ENCODE assay signal across 15 cellular contexts in genomic region chr15:63086967-63087366, GRCh38.
"Had no signal": no experiment of that assay in that cellular context is flagged by ENCODE, and none has a peak within 500 bp of the region (broad histone marks: within the 10 kb centered on the region; RNA-seq: fewer than 3 reads in every experiment).

No MANE protein-coding gene starts in this region.

- H3K27me3 ChIP-seq: ascending aorta, cardiac muscle cell, gastroesophageal sphincter, neutrophil, upper lobe of left lung had no signal

- H3K4me1 Mint-ChIP-seq: activated CD4-positive, alpha-beta memory T cell treated with anti-CD3 and anti-CD28 coated beads, Interleukin-2, amount 10 ng/mL, durations not matched to agents 7 days and 5 days; activated CD4-positive, alpha-beta T cell treated with anti-CD3 and anti-CD28 coated beads for 36 hours had no signal

- ATAC-seq: activated CD4-positive, alpha-beta T cell treated with anti-CD3 and anti-CD28 coated beads for 36 hours; gastroesophageal sphincter; psoas muscle; sciatic nerve had no signal

- H3K27ac Mint-ChIP-seq: activated CD4-positive, alpha-beta memory T cell treated with anti-CD3 and anti-CD28 coated beads, Interleukin-2, amount 10 ng/mL, durations not matched to agents 7 days and 5 days; activated CD4-positive, alpha-beta T cell treated with anti-CD3 and anti-CD28 coated beads for 36 hours; activated naive CD8-positive, alpha-beta T cell treated with anti-CD3 and anti-CD28 coated beads, Interleukin-2, amount 10 ng/mL, durations not matched to agents 7 days and 5 days had no signal

- H3K9me3 ChIP-seq: ascending aorta, gastroesophageal sphincter, neutrophil, psoas muscle, upper lobe of left lung had no signal

- H3K4me3 Mint-ChIP-seq: activated CD4-positive, alpha-beta memory T cell treated with anti-CD3 and anti-CD28 coated beads, Interleukin-2, amount 10 ng/mL, durations not matched to agents 7 days and 5 days; activated CD4-positive, alpha-beta T cell treated with anti-CD3 and anti-CD28 coated beads for 36 hours; activated naive CD8-positive, alpha-beta T cell treated with anti-CD3 and anti-CD28 coated beads, Interleukin-2, amount 10 ng/mL, durations not matched to agents 7 days and 5 days had no signal

- H3K9me3 Mint-ChIP-seq: activated CD4-positive, alpha-beta memory T cell treated with anti-CD3 and anti-CD28 coated beads, Interleukin-2, amount 10 ng/mL, durations not matched to agents 7 days and 5 days; activated naive CD8-positive, alpha-beta T cell treated with anti-CD3 and anti-CD28 coated beads, Interleukin-2, amount 10 ng/mL, durations not matched to agents 7 days and 5 days had no signal

- H3K4me3 ChIP-seq: ascending aorta, cardiac muscle cell, gastroesophageal sphincter, psoas muscle, upper lobe of left lung had no signal

- H3K36me3 ChIP-seq: ascending aorta, cardiac muscle cell, gastroesophageal sphincter, neutrophil, upper lobe of left lung had no signal

- H3K36me3 Mint-ChIP-seq: activated naive CD8-positive, alpha-beta T cell treated with anti-CD3 and anti-CD28 coated beads, Interleukin-2, amount 10 ng/mL, durations not matched to agents 7 days and 5 days had no signal

- DNase-seq: activated CD4-positive, alpha-beta memory T cell treated with anti-CD3 and anti-CD28 coated beads, Interleukin-2, amount 10 ng/mL, durations not matched to agents 7 days and 5 days; activated CD4-positive, alpha-beta T cell treated with anti-CD3 and anti-CD28 coated beads for 36 hours; activated gamma-delta T cell; activated naive CD8-positive, alpha-beta T cell treated with anti-CD3 and anti-CD28 coated beads, Interleukin-2, amount 10 ng/mL, durations not matched to agents 7 days and 5 days; activated T-cell treated with anti-CD3 and anti-CD28 coated beads, Interleukin-2, amount 50 U/mL, for 48 hours; psoas muscle; stimulated activated naive CD4-positive, alpha-beta T cell treated with Interleukin-2 at 50 U/mL for 16 hours; T1000; upper lobe of left lung had no signal

- H3K4me1 ChIP-seq: ascending aorta, psoas muscle had no signal

- H3K27ac ChIP-seq: ascending aorta, cardiac muscle cell, gastroesophageal sphincter, neutrophil, psoas muscle, VCaP had no signal

- H3K27me3 Mint-ChIP-seq: activated CD4-positive, alpha-beta T cell treated with anti-CD3 and anti-CD28 coated beads for 36 hours had no signal
